ENCODE assay signal across 10 cellular contexts in genomic region chr5:95734156-95734555, GRCh38. TPM values are rescaled to one million over a fixed set of nuclear protein-coding genes. Genes with fewer than 3 reads are reported as not detected.
DNase-seq lines count a peak whose midpoint lies in the region; ATAC-seq and TF ChIP-seq lines count a peak whose summit lies in the region.
"Had no signal": no experiment of that assay in that cellular context is flagged by ENCODE, and none has a peak within 500 bp of the region (broad histone marks: within the 10 kb centered on the region; RNA-seq: fewer than 3 reads in every experiment).

No MANE protein-coding gene starts in this region.

- H3K27me3 ChIP-seq in KMS-11 (ENCODE audit: insufficient read depth, low read depth) = no peaks in the 10 kb centered on the region
- H3K27me3 ChIP-seq in dorsolateral prefrontal cortex = no peaks in the 10 kb centered on the region
- no peaks in the 10 kb centered on the region for H3K27me3 ChIP-seq in mesendoderm (ENCODE audit: insufficient read depth, low read length, poor library complexity)
- H3K27me3 ChIP-seq in stomach = no peaks in the 10 kb centered on the region

- no peak for TF ChIP-seq EP300 in stomach (IDR thresholded peaks at IDR 0.05)

- no peaks in the 10 kb centered on the region for H3K36me3 ChIP-seq in KMS-11 (ENCODE audit: insufficient read depth)
- H3K36me3 ChIP-seq in mesendoderm (ENCODE audit: control insufficient read depth, insufficient read depth, low read length) = peaks cover 11% of the 10 kb centered on the region
- peaks cover 0 to 24% (median 9%) of the 10 kb centered on the region in 4 donors for H3K36me3 ChIP-seq in stomach

- no peak overlapping the region for H3K18ac ChIP-seq in mesendoderm (ENCODE audit: low read length)

- H4K8ac ChIP-seq in mesendoderm (ENCODE audit: low read depth, low read length) = no peak overlapping the region

- peak overlapping the region; percentile 57 for H2BK15ac ChIP-seq in mesendoderm (replicated peaks; ENCODE audit: low read depth)

- H3K4ac ChIP-seq in mesendoderm (ENCODE audit: low read depth, low read length) = no peak overlapping the region

- TF ChIP-seq CTCF in KMS-11 (conservative IDR thresholded peaks at IDR 0.05; ENCODE audit: low read depth, low read length) (no peak), dorsolateral prefrontal cortex (IDR thresholded peaks at IDR 0.05 in 54 of 56, conservative IDR thresholded peaks at IDR 0.05 in 2 of 56; ENCODE audit: low read depth in 1 of 56, partially characterized antibody in 56 of 56) (no peak), stomach (IDR thresholded peaks at IDR 0.05) (no peak)

- no peak for TF ChIP-seq POLR2A in stomach (IDR thresholded peaks at IDR 0.05)

- H4K5ac ChIP-seq in mesendoderm (ENCODE audit: low read length) = no peak overlapping the region

- peak overlapping the region; percentile 69 for H3K56ac ChIP-seq in mesendoderm (ENCODE audit: low read length)

- peaks cover 32% of the 10 kb centered on the region for H3K4me1 ChIP-seq in KMS-11 (ENCODE audit: low read depth, poor library complexity, severe bottlenecking)
- H3K4me1 ChIP-seq in mesendoderm (ENCODE audit: control insufficient read depth, low read depth, low read length) = peaks cover 4% of the 10 kb centered on the region
- H3K4me1 ChIP-seq in stomach = peaks cover 11 to 68% (median 44%) of the 10 kb centered on the region in 4 donors

- WGBS in mesendoderm (ENCODE audit: extremely low coverage, insufficient coverage, low lambda C conversion rate) = no CpG with 5 or more reads among the region's 2 CpGs
- 38 to 69% (median 45%) methylated on average over 2 of the region's 2 CpGs for WGBS in stomach, 5 donors

- no peak overlapping the region for H3K9ac ChIP-seq in KMS-11
- peak overlapping the region; percentile 71 for H3K9ac ChIP-seq in mesendoderm (ENCODE audit: low read length)

- H3K9me3 ChIP-seq in stomach = no peaks in the 10 kb centered on the region

- peaks cover 13% of the 10 kb centered on the region for H3K79me1 ChIP-seq in mesendoderm (ENCODE audit: low read length)

- H4K20me1 ChIP-seq in KMS-11 (ENCODE audit: insufficient read depth) = no peaks in the 10 kb centered on the region

- ATAC-seq in HG03342 (IDR thresholded peaks at IDR 0.05; ENCODE audit: unreplicated experiment) = no peak

- H3K27ac ChIP-seq in KMS-11 = no peak overlapping the region
- peak overlapping the region in 40 of 59 donors; percentile 1 to 80 (median 48) for H3K27ac ChIP-seq in dorsolateral prefrontal cortex
- H3K27ac ChIP-seq in mesendoderm (ENCODE audit: low read depth, low read length) = no peak overlapping the region
- peak overlapping the region in 4 of 5 donors; percentile 36 to 98 (median 94) for H3K27ac ChIP-seq in stomach

- H3K4me3 ChIP-seq in KMS-11 (IDR thresholded peaks at IDR 0.05; ENCODE audit: insufficient read depth, low read depth, low read length) (no peak overlapping the region), dorsolateral prefrontal cortex (peak overlapping the region in 58 of 59 donors; percentile 1 to 94 (median 84)), mesendoderm (ENCODE audit: low read length) (no peak overlapping the region), stomach (peak overlapping the region; percentile 65 to 87 (median 76))

- no peak overlapping the region for H2AFZ ChIP-seq in KMS-11 (ENCODE audit: low read depth)

- no peak overlapping the region for H2BK5ac ChIP-seq in mesendoderm (ENCODE audit: low read length)

- peaks cover 24% of the 10 kb centered on the region for H3K79me2 ChIP-seq in KMS-11 (ENCODE audit: insufficient read depth, low read depth)
- peaks cover 25% of the 10 kb centered on the region for H3K79me2 ChIP-seq in mesendoderm (ENCODE audit: control insufficient read depth, insufficient read depth, low read length)

- H3K4me2 ChIP-seq in KMS-11 (peak overlapping the region; percentile 95; the same call in 1 of the 2 replicates), mesendoderm (ENCODE audit: low read length) (peak overlapping the region; percentile 30)

- intact Hi-C loops in dorsolateral prefrontal cortex (cut with DNase I) (loop anchor here (5.0 to 10.0 kb wide), 4 partner anchors 67 to 179 kb away; partner anchors contain the start of genes ARSK (in 1 of the 2), RFESD (in 1 of the 2) and SKIC3 (in 1 of the 2)), stomach (cut with DNase I; ENCODE audit: low total_unique reads) (no loop called here)

- no peak for DNase-seq in dorsolateral prefrontal cortex
- no peak for DNase-seq in mesendoderm
- no peak for DNase-seq in stomach
- DNase-seq in epidermal melanocyte (ENCODE audit: insufficient read length, low spot score) = no peak
- DNase-seq in mucosa of gallbladder (ENCODE audit: low spot score) = no peak
- DNase-seq in kidney glomerular epithelial cell (lab: John Stamatoyannopoulos, UW) = no peak
- DNase-seq: activated CD4-positive, alpha-beta T cell treated with anti-CD3 and anti-CD28 coated beads for 4 hours; NCI-H187 had no signal

- no peak overlapping the region for H2AK5ac ChIP-seq in mesendoderm (ENCODE audit: low read length)

- no peak overlapping the region for H3K23ac ChIP-seq in mesendoderm (ENCODE audit: low read length)

- no peak overlapping the region for H2BK120ac ChIP-seq in mesendoderm (ENCODE audit: low read depth, low read length)

RNA-seq across cellular contexts. Expression of gene RHOBTB3, which starts 3.0 kb away (rescaled TPM):
- total RNA-seq in dorsolateral prefrontal cortex (100 to 1,000 TPM in 111 of 120 experiments, 10 to 100 TPM in 9; 78.4 to 315 (median 137) TPM), stomach (100 to 1,000 TPM in 4 of 5 donors, 10 to 100 TPM in 1; 66.7 to 730 (median 151) TPM), mucosa of gallbladder (38.6 TPM)
- polyA plus RNA-seq in mesendoderm (2013, experiment 1 of 2) = 18.0 TPM
- polyA plus RNA-seq in mesendoderm (2013, experiment 2 of 2) = 20.0 TPM
- polyA plus RNA-seq in stomach = 10 to 100 TPM; 13.7 to 28.4 (median 26.5) TPM

RNA-seq across cellular contexts. Expression of gene SPATA9, which starts 51.4 kb away (rescaled TPM):
- total RNA-seq in dorsolateral prefrontal cortex (1 to 10 TPM in 32 of 120 experiments, under 1 TPM in 53, not detected in 35; 0.24 to 2.5 (median 0.87) TPM), stomach (under 1 TPM in 1 of 5 donors, not detected in 4; 0.55 TPM), mucosa of gallbladder (0.20 TPM)
- not detected for polyA plus RNA-seq in mesendoderm (2013, experiment 1 of 2)
- not detected for polyA plus RNA-seq in mesendoderm (2013, experiment 2 of 2)
- under 1 TPM in 1 of 3 donors, not detected in 2; 0.35 TPM for polyA plus RNA-seq in stomach

Comparison
In these comparisons a context has a peak if more than half of its experiments do, and no peak if none do; other contexts are left out.
1. H3K27ac ChIP-seq: peak in dorsolateral prefrontal cortex (40 of 59) and stomach (4 of 5); none in KMS-11 (single experiment) and mesendoderm (single experiment).
2. H3K4me3 ChIP-seq: peak in dorsolateral prefrontal cortex (58 of 59) and stomach (4 of 4); none in KMS-11 (single experiment) and mesendoderm (single experiment).